ENCODE assay signal across 12 cellular contexts in the genomic region with DNA sequence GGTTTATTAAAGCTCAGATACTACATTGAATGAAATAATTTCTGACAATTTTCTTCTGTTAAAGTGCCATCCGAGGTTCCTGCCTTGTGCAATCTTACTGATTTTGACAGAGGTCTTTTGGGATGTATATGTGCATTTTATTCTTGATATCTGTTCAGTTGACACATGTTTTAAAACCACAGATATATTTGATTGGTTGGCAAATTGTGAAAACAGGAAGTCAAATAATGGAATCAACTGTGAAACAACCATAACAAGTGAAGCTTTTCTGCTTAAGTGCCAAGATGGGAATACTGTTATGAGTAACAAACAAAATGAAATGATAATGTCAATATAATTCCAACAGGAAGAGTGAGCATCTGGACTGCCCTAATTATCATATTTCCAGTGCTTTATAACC.
DNase-seq lines count a peak whose midpoint lies in the region; ATAC-seq and TF ChIP-seq lines count a peak whose summit lies in the region.
"Had no signal": no experiment of that assay in that cellular context is flagged by ENCODE, and none has a peak within 500 bp of the region (broad histone marks: within the 10 kb centered on the region; RNA-seq: fewer than 3 reads in every experiment).

No MANE protein-coding gene starts in this region.

- no peak for DNase-seq in activated naive CD4-positive, alpha-beta T cell treated with anti-CD3 and anti-CD28 coated beads for 36 hours
- no peak for DNase-seq in activated naive CD4-positive, alpha-beta T cell (lab: John Stamatoyannopoulos, UW)
- DNase-seq in SJCRH30 (no peak), colonic mucosa (no peak), type B pancreatic cell (ENCODE audit: extremely low spot score, unreplicated experiment) (no peak)
- DNase-seq in stimulated activated CD4-positive, alpha-beta T cell treated with anti-CD3 and anti-CD28 coated beads, Interleukin-12 subunit alpha, Interleukin-12 subunit beta, amount 100 ng/mL, for 4 hours, result no peak
- DNase-seq: activated CD8-positive, alpha-beta memory T cell treated with anti-CD3 and anti-CD28 coated beads, Interleukin-2, amount 50 U/mL, for 48 hours; effector CD4-positive, alpha-beta T cell; natural killer cell; NCI-H1436 treated with DMSO at 0.1 percent for 48 hours had no signal

- H3K9me3 ChIP-seq in SJCRH30 (replicated peaks) (no peaks in the 10 kb centered on the region), colonic mucosa (no peaks in the 10 kb centered on the region)

- intact Hi-C loops in activated naive CD4-positive, alpha-beta T cell treated with anti-CD3 and anti-CD28 coated beads for 36 hours (cut with micrococcal nuclease), result loop anchor here (1.0 kb wide), 3 partner anchors 84 to 1254 kb away; no protein-coding TSS in a partner anchor
- intact Hi-C loops in colonic mucosa (cut with DNase I), result no loop called here

- H3K27me3 ChIP-seq in SJCRH30, result no peaks in the 10 kb centered on the region
- no peaks in the 10 kb centered on the region for H3K27me3 ChIP-seq in colonic mucosa

- H3K9ac ChIP-seq in colonic mucosa (ENCODE audit: low read depth in 2 of 2, low read length in 2 of 2), result no peak overlapping the region

- TF ChIP-seq CTCF in colonic mucosa (IDR thresholded peaks at IDR 0.05) (no peak), type B pancreatic cell (conservative IDR thresholded peaks at IDR 0.05) (no peak)

- no peaks in the 10 kb centered on the region for H3K9me3 Mint-ChIP-seq in activated naive CD4-positive, alpha-beta T cell treated with anti-CD3 and anti-CD28 coated beads for 36 hours
- H3K9me3 Mint-ChIP-seq in type B pancreatic cell, result peaks cover 8% of the 10 kb centered on the region
- H3K9me3 Mint-ChIP-seq: natural killer cell had no signal

- no peaks in the 10 kb centered on the region for H3K27me3 Mint-ChIP-seq in activated naive CD4-positive, alpha-beta T cell treated with anti-CD3 and anti-CD28 coated beads for 36 hours (ENCODE audit: low read depth)
- peaks cover 6% of the 10 kb centered on the region for H3K27me3 Mint-ChIP-seq in type B pancreatic cell

- no peaks in the 10 kb centered on the region for H3K36me3 ChIP-seq in SJCRH30
- no peaks in the 10 kb centered on the region for H3K36me3 ChIP-seq in colonic mucosa

- ATAC-seq in HG03196 (IDR thresholded peaks at IDR 0.05; ENCODE audit: unreplicated experiment), result no peak
- no peak for ATAC-seq in HG03354 (IDR thresholded peaks at IDR 0.05; ENCODE audit: poor library complexity, severe bottlenecking, unreplicated experiment)

- H3K4me1 ChIP-seq in SJCRH30, result peaks cover 9% of the 10 kb centered on the region
- no peaks in the 10 kb centered on the region for H3K4me1 ChIP-seq in colonic mucosa

- no peak overlapping the region for H3K4me3 Mint-ChIP-seq in activated naive CD4-positive, alpha-beta T cell treated with anti-CD3 and anti-CD28 coated beads for 36 hours
- H3K4me3 Mint-ChIP-seq in type B pancreatic cell, result no peak overlapping the region
- H3K4me3 Mint-ChIP-seq: natural killer cell had no signal

- CTCF ChIA-PET in activated naive CD4-positive, alpha-beta T cell treated with anti-CD3 and anti-CD28 coated beads for 36 hours (lab: Charles Lee), result interaction anchor here (0.9 to 1.2 kb wide), 3 partner anchors 15 to 412 kb away, joined by 3 to 4 read pairs (median 3); a partner anchor contains a TSS

- peak overlapping the region; percentile 56 for H3K27ac Mint-ChIP-seq in activated naive CD4-positive, alpha-beta T cell treated with anti-CD3 and anti-CD28 coated beads for 36 hours
- peak overlapping the region; percentile 84 for H3K27ac Mint-ChIP-seq in type B pancreatic cell

- H3K4me1 Mint-ChIP-seq in activated naive CD4-positive, alpha-beta T cell treated with anti-CD3 and anti-CD28 coated beads for 36 hours (ENCODE audit: low read depth), result peaks cover 57% of the 10 kb centered on the region
- H3K4me1 Mint-ChIP-seq in type B pancreatic cell (ENCODE audit: unreplicated experiment), result peaks cover 15% of the 10 kb centered on the region

- H3K4me3 ChIP-seq in SJCRH30 (peak overlapping the region; percentile 43), colonic mucosa (no peak overlapping the region)

- H3K27ac ChIP-seq in SJCRH30 (peak overlapping the region; percentile 72), colonic mucosa (peak overlapping the region; percentile 38)

- no peaks in the 10 kb centered on the region for H3K36me3 Mint-ChIP-seq in activated naive CD4-positive, alpha-beta T cell treated with anti-CD3 and anti-CD28 coated beads for 36 hours (ENCODE audit: low read depth)
- H3K36me3 Mint-ChIP-seq in type B pancreatic cell, result no peaks in the 10 kb centered on the region
- H3K36me3 Mint-ChIP-seq: natural killer cell had no signal
